ENCODE assay signal across 8 cellular contexts in the genomic region with DNA sequence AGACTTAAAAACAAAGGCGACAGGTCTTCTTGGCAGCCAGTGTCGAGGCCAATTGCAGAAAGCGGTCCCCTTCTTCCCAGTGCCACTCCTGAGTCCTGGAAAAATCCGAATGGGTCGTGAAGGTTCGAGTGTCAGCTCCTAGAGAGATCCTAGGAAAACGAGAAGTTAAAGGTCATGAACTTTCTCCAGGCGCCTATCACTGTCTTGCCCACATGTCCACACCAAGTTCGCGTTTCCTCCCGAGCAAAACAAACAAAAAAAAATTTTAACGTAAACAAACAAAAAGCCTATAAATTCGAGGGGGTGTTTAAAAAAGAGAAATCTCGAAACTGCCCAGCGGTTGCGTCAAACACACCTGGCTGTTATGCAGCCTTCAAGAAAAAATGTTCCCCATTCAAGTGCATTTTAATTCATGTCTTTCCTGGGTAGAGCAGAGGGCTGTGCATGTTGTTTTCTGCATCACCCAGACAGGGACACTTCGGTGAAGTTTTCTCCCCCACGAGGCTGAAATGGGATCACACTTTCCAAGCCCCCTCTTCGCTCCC. TPM values are rescaled to one million over a fixed set of nuclear protein-coding genes. Genes with fewer than 3 reads are reported as not detected.
DNase-seq lines count a peak whose midpoint lies in the region; ATAC-seq and TF ChIP-seq lines count a peak whose summit lies in the region.

No MANE protein-coding gene starts in this region.

- dilution Hi-C loops in IMR-90 (cut with HindIII; ENCODE audit: low sequenced_read_pairs, unreplicated experiment) = no loop called here

- peaks cover 10% of the 10 kb centered on the region for H3K4me1 ChIP-seq in IMR-90 (ENCODE audit: control insufficient read depth, insufficient read depth, low read length)
- no peaks in the 10 kb centered on the region for H3K4me1 ChIP-seq in breast epithelium
- peaks cover 27% of the 10 kb centered on the region for H3K4me1 ChIP-seq in muscle layer of colon (ENCODE audit: insufficient read depth, low read length)

- peak overlapping the region; percentile 85 for H2BK120ac ChIP-seq in IMR-90 (ENCODE audit: low read depth, low read length)

- H2BK15ac ChIP-seq in IMR-90 (ENCODE audit: low read depth, low read length) = no peak overlapping the region; the same call in 2 of the 3 replicates

- intact Hi-C loops in IMR-90 (cut with micrococcal nuclease) (loop anchor here (2.0 kb wide), 1 partner anchor 237 kb away; no protein-coding TSS in a partner anchor), breast epithelium (cut with DNase I; ENCODE audit: low total_unique reads) (loop anchor here (5.0 kb wide), 2 partner anchors 255 to 295 kb away; a partner anchor contains a TSS)

- H3K4ac ChIP-seq in IMR-90 (ENCODE audit: low read depth, low read length) = peak overlapping the region; percentile 89

- H3K4me3 ChIP-seq in IMR-90 (ENCODE audit: insufficient read depth, low read depth, low read length) = peak overlapping the region; percentile 58
- H3K4me3 ChIP-seq in breast epithelium = peak overlapping the region; percentile 69 to 82 (median 70)
- peak overlapping the region; percentile 84 to 92 for H3K4me3 ChIP-seq in muscle layer of colon (ENCODE audit: low read depth in 1 of 2, low read length in 2 of 2)

- TF ChIP-seq RAD21 in IMR-90 (IDR thresholded peaks at IDR 0.05; ENCODE audit: low read length) = no peak

- peak overlapping the region; percentile 63 for H3K56ac ChIP-seq in IMR-90 (ENCODE audit: extremely low read depth, insufficient read depth, low read length)

- TF ChIP-seq POLR2A in IMR-90 (IDR thresholded peaks at IDR 0.05; ENCODE audit: low read depth, low read length) (no peak), breast epithelium (IDR thresholded peaks at IDR 0.05) (no peak)

- no TSS peak for BruUV-seq in IMR-90 (replicated peaks; lab: Mats Ljungman, UMichigan)

- peak overlapping the region; percentile 38; the same call in 1 of the 2 replicates for H4K5ac ChIP-seq in IMR-90 (ENCODE audit: low read depth, low read length)

- in situ Hi-C loops in IMR-90 (cut with MboI; ENCODE audit: low sequenced_read_pairs) = loop anchor here (25.0 kb wide), 1 partner anchor 240 kb away; a partner anchor contains a TSS

- H3K9me3 ChIP-seq in IMR-90 (ENCODE audit: control insufficient read depth, insufficient read depth, low read length) (no peaks in the 10 kb centered on the region), breast epithelium (no peaks in the 10 kb centered on the region), muscle layer of colon (ENCODE audit: low read length) (no peaks in the 10 kb centered on the region)

- H4K8ac ChIP-seq in IMR-90 (ENCODE audit: low read depth in 2 of 2, low read length in 2 of 2) = peak overlapping the region; percentile 71 to 82; a peak in 3 of 4 replicates

- DNase-seq in IMR-90 = peak; percentile 18
- no peak for DNase-seq in breast epithelium (ENCODE audit: low spot score in 2 of 2)
- DNase-seq in GM10248 (ENCODE audit: extremely low spot score) = no peak
- no peak for DNase-seq in NOMO-1 (lab: John Stamatoyannopoulos, UW; ENCODE audit: unreplicated experiment in 2 of 2)

- H4K20me1 ChIP-seq in IMR-90 (ENCODE audit: insufficient read depth, low read length) = peaks cover 23% of the 10 kb centered on the region

- no CpG with 5 or more reads among the region's 19 CpGs for WGBS in IMR-90 (ENCODE audit: extremely low coverage in 2 of 2, insufficient read length in 1 of 2), 2 experiments

- no peaks in the 10 kb centered on the region for H3K27me3 ChIP-seq in IMR-90 (ENCODE audit: control insufficient read depth, insufficient read depth, low read length)
- no peaks in the 10 kb centered on the region for H3K27me3 ChIP-seq in breast epithelium
- no peaks in the 10 kb centered on the region for H3K27me3 ChIP-seq in muscle layer of colon (ENCODE audit: control insufficient read depth in 1 of 2, insufficient read depth in 2 of 2, low read length in 2 of 2)

- peak overlapping the region; percentile 70 for H2AK5ac ChIP-seq in IMR-90 (ENCODE audit: low read depth, low read length)

- peak overlapping the region; percentile 91 for H2AFZ ChIP-seq in IMR-90 (replicated peaks; ENCODE audit: low read length, poor library complexity)

- H3K79me1 ChIP-seq in IMR-90 (ENCODE audit: low read depth in 1 of 2, low read length in 2 of 2) = peaks cover 0 to 23% of the 10 kb centered on the region in 2 experiments; a peak in 2 of 4 replicates

- H3K27ac ChIP-seq in IMR-90 (ENCODE audit: insufficient read depth, low read length) (peak overlapping the region; percentile 49), breast epithelium (peak overlapping the region; percentile 95 to 98), muscle layer of colon (ENCODE audit: low read depth, low read length) (peak overlapping the region; percentile 96)

- peak; percentile 7 for ATAC-seq in GM18517 (IDR thresholded peaks at IDR 0.05; ENCODE audit: unreplicated experiment)
- no peak for ATAC-seq in IMR-90 (ENCODE audit: low read depth)
- ATAC-seq in GM21786 (IDR thresholded peaks at IDR 0.05; ENCODE audit: unreplicated experiment) = no peak
- ATAC-seq in HG03457 (IDR thresholded peaks at IDR 0.05; ENCODE audit: unreplicated experiment) = no peak

- peak overlapping the region; percentile 16; the same call in 1 of the 2 replicates for H2BK20ac ChIP-seq in IMR-90 (ENCODE audit: low read depth, low read length)

- H3K9ac ChIP-seq in IMR-90 (ENCODE audit: low read depth, low read length) (peak overlapping the region; percentile 67), muscle layer of colon (ENCODE audit: low read length) (peak overlapping the region; percentile 76)

- peak overlapping the region; percentile 76 for H3K14ac ChIP-seq in IMR-90 (replicated peaks; ENCODE audit: low read depth, low read length)

- TF ChIP-seq CTCF in IMR-90 (conservative IDR thresholded peaks at IDR 0.05; ENCODE audit: low read depth, low read length) (no peak), breast epithelium (IDR thresholded peaks at IDR 0.05) (no peak), GM10248 (IDR thresholded peaks at IDR 0.05; ENCODE audit: control extremely low read depth, extremely low read depth, low read depth, missing control alignments) (no peak)

- peak overlapping the region; percentile 90 for H2AK9ac ChIP-seq in IMR-90 (replicated peaks; ENCODE audit: low read depth, low read length, poor library complexity)

- H2BK5ac ChIP-seq in IMR-90 (ENCODE audit: low read depth, low read length, poor library complexity, severe bottlenecking) = peak overlapping the region; percentile 49

- peak overlapping the region; percentile 95 for H3K4me2 ChIP-seq in IMR-90 (ENCODE audit: low read depth, low read length)

- peaks cover 8% of the 10 kb centered on the region for H3K9me1 ChIP-seq in IMR-90 (ENCODE audit: insufficient read depth, low read length)

- H3K18ac ChIP-seq in IMR-90 (ENCODE audit: low read depth, low read length) = peak overlapping the region; percentile 63

- peak overlapping the region; percentile 72 for H4K91ac ChIP-seq in IMR-90 (ENCODE audit: insufficient read depth, low read depth, low read length)

- CTCF ChIA-PET in IMR-90 (lab: Yijun Ruan, JAX) = interaction anchor here (0.7 kb wide), 1 partner anchor 36 kb away, joined by 3 read pairs; no protein-coding TSS in a partner anchor
- CTCF ChIA-PET in GM10248 (lab: Yijun Ruan, JAX) = no interaction called here

- H3K36me3 ChIP-seq in IMR-90 (ENCODE audit: control insufficient read depth, insufficient read depth, low read length) (peaks cover 6% of the 10 kb centered on the region), breast epithelium (no peaks in the 10 kb centered on the region), muscle layer of colon (ENCODE audit: insufficient read depth, low read length) (no peaks in the 10 kb centered on the region)

- POLR2A ChIA-PET in IMR-90 (lab: Charles Lee; ENCODE audit: unreplicated experiment) = no interaction called here
- POLR2A ChIA-PET in GM10248 (lab: Yijun Ruan, JAX) = no interaction called here

- peak overlapping the region; percentile 92 for H3K23ac ChIP-seq in IMR-90 (ENCODE audit: low read depth, low read length)

TF ChIP-seq in IMR-90, 13 proteins besides CTCF, POLR2A, EP300 and RAD21 (continues in another document):
- TF ChIP-seq MAFK (IDR thresholded peaks at IDR 0.05; ENCODE audit: low read depth, low read length) (no peak), NFE2L2 (IDR thresholded peaks at IDR 0.05; ENCODE audit: low read depth, low read length) (no peak), CEBPB (IDR thresholded peaks at IDR 0.05; ENCODE audit: low read depth, low read length) (no peak), BHLHE40 (IDR thresholded peaks at IDR 0.05; ENCODE audit: low read depth, low read length) (no peak), RFX5 (IDR thresholded peaks at IDR 0.05; ENCODE audit: low read depth, low read length) (no peak), FOS (IDR thresholded peaks at IDR 0.05; ENCODE audit: low read depth, low read length) (no peak), RCOR1 (IDR thresholded peaks at IDR 0.05; ENCODE audit: insufficient replicate concordance, low read length) (no peak), MXI1 (IDR thresholded peaks at IDR 0.05; ENCODE audit: borderline replicate concordance, low read depth, low read length) (no peak), SMC3 (IDR thresholded peaks at IDR 0.05; ENCODE audit: low read depth, low read length) (no peak), CHD1 (IDR thresholded peaks at IDR 0.05; ENCODE audit: low read depth, low read length) (no peak), MAZ (IDR thresholded peaks at IDR 0.05; ENCODE audit: borderline replicate concordance, low read depth, low read length) (no peak)
- TF ChIP-seq, protein P1, sequence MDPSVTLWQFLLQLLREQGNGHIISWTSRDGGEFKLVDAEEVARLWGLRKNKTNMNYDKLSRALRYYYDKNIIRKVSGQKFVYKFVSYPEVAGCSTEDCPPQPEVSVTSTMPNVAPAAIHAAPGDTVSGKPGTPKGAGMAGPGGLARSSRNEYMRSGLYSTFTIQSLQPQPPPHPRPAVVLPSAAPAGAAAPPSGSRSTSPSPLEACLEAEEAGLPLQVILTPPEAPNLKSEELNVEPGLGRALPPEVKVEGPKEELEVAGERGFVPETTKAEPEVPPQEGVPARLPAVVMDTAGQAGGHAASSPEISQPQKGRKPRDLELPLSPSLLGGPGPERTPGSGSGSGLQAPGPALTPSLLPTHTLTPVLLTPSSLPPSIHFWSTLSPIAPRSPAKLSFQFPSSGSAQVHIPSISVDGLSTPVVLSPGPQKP (IDR thresholded peaks at IDR 0.05; ENCODE audit: borderline replicate concordance, low read depth, low read length) = no peak

RNA-seq across cellular contexts. Expression of a gene that starts 1.5 kb away (rescaled TPM):
- total RNA-seq in IMR-90 (2012; rRNA removed) (92.5 and 94.3 TPM in 2 replicates), breast epithelium (100 to 1,000 TPM in 2 of 3 donors, 10 to 100 TPM in 1; 67.5 to 203 (median 105) TPM)
- 43.3 and 44.9 TPM in 2 replicates for polyA plus RNA-seq in IMR-90 (2012; rRNA removed)
- 10.8 and 11.9 TPM in 2 replicates for polyA plus RNA-seq in IMR-90 (2012; cell fraction: cytosol; rRNA removed)
- 27.8 and 127 TPM in 2 replicates for polyA plus RNA-seq in IMR-90 (2012; cell fraction: nucleus; rRNA removed; ENCODE audit: low replicate concordance)
